ENCODE assay signal across 1 cellular context in the genomic region with DNA sequence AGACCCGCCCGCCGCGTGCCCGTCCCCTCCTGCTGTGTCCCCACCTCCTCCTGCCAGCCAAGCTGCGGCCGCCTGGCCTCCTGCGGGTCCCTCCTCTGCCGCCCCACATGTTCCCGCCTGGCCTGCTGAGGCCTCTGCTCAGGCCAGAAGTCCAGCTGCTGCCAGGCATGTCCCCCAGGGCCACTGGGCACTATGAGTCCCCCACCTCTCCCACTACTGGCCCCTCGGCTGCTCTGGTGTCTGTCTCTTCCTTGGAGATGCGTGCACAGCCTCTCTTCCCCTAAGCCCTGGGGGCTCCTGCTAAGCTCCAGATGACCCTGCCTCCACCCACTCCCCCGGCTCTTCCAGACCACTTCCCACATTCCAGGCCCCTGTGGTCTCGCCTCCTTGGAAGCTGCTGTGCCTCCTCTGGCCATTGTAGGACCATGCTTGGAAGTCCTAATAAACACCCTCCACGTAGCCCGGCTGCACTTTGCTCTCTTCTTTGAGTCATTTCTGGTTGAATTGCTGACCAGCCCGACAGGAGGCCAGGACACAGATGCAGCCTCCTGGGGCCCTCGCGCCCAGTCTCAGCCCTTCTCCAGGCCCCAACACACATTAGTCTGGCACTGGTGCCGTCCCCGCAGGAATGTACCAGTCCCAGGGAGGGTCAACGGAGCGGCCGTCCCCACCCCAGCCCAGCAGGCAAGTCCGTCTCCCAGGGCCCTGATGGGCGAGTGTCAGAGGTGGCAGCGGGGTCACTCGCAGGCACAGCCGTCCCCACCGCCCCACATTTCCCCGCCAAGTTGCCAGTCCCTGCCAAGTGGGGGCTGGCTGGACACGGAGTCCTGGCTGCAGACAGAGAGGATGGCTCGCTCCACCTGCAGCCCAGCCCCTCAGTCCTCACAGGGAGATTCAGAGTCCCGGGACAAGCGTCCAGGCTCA.
TF ChIP-seq lines count a peak whose summit lies in the region.

No MANE protein-coding gene starts in this region.

TF ChIP-seq in HepG2, 621 proteins besides CTCF, POLR2A, EP300 and RAD21 (continued from another document and continues in another):
- TF ChIP-seq, protein P1, sequence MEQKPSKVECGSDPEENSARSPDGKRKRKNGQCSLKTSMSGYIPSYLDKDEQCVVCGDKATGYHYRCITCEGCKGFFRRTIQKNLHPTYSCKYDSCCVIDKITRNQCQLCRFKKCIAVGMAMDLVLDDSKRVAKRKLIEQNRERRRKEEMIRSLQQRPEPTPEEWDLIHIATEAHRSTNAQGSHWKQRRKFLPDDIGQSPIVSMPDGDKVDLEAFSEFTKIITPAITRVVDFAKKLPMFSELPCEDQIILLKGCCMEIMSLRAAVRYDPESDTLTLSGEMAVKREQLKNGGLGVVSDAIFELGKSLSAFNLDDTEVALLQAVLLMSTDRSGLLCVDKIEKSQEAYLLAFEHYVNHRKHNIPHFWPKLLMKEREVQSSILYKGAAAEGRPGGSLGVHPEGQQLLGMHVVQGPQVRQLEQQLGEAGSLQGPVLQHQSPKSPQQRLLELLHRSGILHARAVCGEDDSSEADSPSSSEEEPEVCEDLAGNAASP (CRISPR knock-in tag; IDR thresholded peaks at IDR 0.05; ENCODE audit: borderline replicate concordance) = no peak
- TF ChIP-seq ZNF552 (CRISPR knock-in tag; IDR thresholded peaks at IDR 0.05; ENCODE audit: borderline replicate concordance) (no peak), GLI4 (CRISPR knock-in tag; IDR thresholded peaks at IDR 0.05; ENCODE audit: borderline replicate concordance) (no peak), ZNF510 (CRISPR knock-in tag; IDR thresholded peaks at IDR 0.05; ENCODE audit: low read depth) (no peak), SATB2 (CRISPR knock-in tag; IDR thresholded peaks at IDR 0.05) (no peak), MXD4 (CRISPR knock-in tag; IDR thresholded peaks at IDR 0.05) (peak; percentile 59; the same call in 1 of the 2 replicates), DR1 (CRISPR knock-in tag; IDR thresholded peaks at IDR 0.05) (no peak), ASH2L (IDR thresholded peaks at IDR 0.05; ENCODE audit: insufficient read length, low read depth, low read length) (peak; percentile 41), RBM39 (IDR thresholded peaks at IDR 0.05; ENCODE audit: low read depth, low read length, poor library complexity, severe bottlenecking) (no peak), ZNF773 (CRISPR knock-in tag; IDR thresholded peaks at IDR 0.05; ENCODE audit: borderline replicate concordance) (no peak), SALL2 (CRISPR knock-in tag; IDR thresholded peaks at IDR 0.05) (no peak), ZNF44 (CRISPR knock-in tag; IDR thresholded peaks at IDR 0.05) (no peak), FOXC1 (CRISPR knock-in tag; IDR thresholded peaks at IDR 0.05; ENCODE audit: borderline replicate concordance) (no peak; the same call in 1 of the 2 replicates), ZBTB7A (CRISPR knock-in tag; IDR thresholded peaks at IDR 0.05) (0 out of 2 replicates have a peak, but pooled peaks have one; percentile 45), ZNF7 (CRISPR knock-in tag; IDR thresholded peaks at IDR 0.05) (no peak), ZNF431 (CRISPR knock-in tag; IDR thresholded peaks at IDR 0.05; ENCODE audit: borderline replicate concordance, low read depth) (no peak), HNRNPLL (IDR thresholded peaks at IDR 0.05; ENCODE audit: low read depth, low read length, poor library complexity, severe bottlenecking) (peak; percentile 40), ZFP82 (CRISPR knock-in tag; IDR thresholded peaks at IDR 0.05; ENCODE audit: borderline replicate concordance) (no peak), NFYB (CRISPR knock-in tag; IDR thresholded peaks at IDR 0.05) (no peak), ZMAT3 (CRISPR knock-in tag; conservative IDR thresholded peaks at IDR 0.05) (peak; percentile 64; the same call in 1 of the 2 replicates), RBM22 (optimal IDR thresholded peaks at IDR 0.05; ENCODE audit: low read length) (no peak)
- TF ChIP-seq, protein P2, sequence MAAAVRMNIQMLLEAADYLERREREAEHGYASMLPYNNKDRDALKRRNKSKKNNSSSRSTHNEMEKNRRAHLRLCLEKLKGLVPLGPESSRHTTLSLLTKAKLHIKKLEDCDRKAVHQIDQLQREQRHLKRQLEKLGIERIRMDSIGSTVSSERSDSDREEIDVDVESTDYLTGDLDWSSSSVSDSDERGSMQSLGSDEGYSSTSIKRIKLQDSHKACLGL (CRISPR knock-in tag; IDR thresholded peaks at IDR 0.05) = no peak
- TF ChIP-seq, protein P3, sequence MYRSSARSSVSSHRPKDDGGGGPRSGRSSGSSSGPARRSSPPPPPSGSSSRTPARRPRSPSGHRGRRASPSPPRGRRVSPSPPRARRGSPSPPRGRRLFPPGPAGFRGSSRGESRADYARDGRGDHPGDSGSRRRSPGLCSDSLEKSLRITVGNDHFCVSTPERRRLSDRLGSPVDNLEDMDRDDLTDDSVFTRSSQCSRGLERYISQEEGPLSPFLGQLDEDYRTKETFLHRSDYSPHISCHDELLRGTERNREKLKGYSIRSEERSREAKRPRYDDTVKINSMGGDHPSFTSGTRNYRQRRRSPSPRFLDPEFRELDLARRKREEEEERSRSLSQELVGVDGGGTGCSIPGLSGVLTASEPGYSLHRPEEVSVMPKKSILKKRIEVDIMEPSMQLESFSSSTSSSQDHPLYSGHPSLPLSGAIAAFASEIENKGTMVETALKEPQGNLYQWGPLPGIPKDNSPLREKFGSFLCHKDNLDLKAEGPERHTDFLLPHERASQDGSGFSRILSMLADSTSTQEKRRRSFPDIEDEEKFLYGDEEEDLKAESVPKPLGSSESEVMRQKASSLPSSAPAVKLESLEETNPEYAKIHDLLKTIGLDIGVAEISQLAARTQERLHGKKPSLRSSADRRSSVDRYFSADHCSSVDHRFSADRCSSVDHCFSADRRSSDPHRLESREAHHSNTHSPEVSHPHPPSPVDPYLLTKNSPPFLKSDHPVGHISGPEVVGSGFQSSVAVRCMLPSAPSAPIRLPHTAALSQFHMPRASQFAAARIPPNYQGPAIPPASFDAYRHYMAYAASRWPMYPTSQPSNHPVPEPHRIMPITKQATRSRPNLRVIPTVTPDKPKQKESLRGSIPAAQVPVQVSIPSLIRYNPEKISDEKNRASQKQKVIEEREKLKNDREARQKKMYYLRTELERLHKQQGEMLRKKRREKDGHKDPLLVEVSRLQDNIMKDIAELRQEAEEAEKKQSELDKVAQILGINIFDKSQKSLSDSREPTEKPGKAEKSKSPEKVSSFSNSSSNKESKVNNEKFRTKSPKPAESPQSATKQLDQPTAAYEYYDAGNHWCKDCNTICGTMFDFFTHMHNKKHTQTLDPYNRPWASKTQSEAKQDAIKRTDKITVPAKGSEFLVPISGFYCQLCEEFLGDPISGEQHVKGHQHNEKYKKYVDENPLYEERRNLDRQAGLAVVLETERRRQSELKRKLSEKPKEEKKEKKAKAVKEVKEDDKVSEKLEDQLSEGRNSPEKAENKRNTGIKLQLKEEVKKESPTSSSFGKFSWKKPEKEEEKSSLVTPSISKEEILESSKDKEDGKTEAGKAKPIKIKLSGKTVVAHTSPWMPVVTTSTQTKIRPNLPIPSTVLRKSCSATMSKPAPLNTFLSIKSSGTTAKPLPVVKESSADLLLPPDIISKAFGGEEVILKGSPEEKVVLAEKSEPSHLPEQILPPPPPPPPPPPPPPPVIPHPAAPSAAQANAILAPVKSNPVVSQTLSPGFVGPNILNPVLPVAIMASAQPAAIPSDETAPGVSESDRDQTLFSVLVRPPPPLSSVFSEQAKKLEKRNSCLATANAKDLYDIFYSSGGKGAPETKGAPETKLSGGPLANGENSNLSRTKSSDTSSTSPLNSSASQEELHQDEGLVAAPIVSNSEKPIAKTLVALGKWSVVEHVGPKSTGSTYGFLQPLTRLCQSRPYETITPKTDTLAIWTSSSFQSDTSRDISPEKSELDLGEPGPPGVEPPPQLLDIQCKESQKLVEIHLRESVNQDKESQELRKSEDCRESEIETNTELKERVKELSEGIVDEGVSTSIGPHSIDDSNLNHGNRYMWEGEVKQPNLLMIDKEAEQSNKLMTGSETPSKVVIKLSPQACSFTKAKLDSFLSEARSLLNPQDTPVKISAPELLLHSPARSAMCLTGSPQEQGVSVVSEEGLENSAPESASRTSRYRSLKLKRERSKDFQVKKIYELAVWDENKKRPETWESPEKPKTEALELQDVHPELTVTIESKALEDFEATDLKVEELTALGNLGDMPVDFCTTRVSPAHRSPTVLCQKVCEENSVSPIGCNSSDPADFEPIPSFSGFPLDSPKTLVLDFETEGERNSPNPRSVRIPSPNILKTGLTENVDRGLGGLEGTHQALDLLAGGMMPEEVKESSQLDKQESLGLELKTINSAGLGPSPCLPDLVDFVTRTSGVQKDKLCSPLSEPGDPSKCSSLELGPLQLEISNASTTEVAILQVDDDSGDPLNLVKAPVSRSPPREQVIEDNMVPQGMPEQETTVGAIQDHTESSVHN (CRISPR knock-in tag; IDR thresholded peaks at IDR 0.05) = 0 out of 2 replicates have a peak, but pooled peaks have one; percentile 70
- TF ChIP-seq, protein P4, sequence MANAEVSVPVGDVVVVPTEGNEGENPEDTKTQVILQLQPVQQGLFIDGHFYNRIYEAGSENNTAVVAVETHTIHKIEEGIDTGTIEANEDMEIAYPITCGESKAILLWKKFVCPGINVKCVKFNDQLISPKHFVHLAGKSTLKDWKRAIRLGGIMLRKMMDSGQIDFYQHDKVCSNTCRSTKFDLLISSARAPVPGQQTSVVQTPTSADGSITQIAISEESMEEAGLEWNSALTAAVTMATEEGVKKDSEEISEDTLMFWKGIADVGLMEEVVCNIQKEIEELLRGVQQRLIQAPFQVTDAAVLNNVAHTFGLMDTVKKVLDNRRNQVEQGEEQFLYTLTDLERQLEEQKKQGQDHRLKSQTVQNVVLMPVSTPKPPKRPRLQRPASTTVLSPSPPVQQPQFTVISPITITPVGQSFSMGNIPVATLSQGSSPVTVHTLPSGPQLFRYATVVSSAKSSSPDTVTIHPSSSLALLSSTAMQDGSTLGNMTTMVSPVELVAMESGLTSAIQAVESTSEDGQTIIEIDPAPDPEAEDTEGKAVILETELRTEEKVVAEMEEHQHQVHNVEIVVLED (CRISPR knock-in tag; IDR thresholded peaks at IDR 0.05; ENCODE audit: borderline replicate concordance) = no peak; the same call in 1 of the 2 replicates
- TF ChIP-seq, protein P5, sequence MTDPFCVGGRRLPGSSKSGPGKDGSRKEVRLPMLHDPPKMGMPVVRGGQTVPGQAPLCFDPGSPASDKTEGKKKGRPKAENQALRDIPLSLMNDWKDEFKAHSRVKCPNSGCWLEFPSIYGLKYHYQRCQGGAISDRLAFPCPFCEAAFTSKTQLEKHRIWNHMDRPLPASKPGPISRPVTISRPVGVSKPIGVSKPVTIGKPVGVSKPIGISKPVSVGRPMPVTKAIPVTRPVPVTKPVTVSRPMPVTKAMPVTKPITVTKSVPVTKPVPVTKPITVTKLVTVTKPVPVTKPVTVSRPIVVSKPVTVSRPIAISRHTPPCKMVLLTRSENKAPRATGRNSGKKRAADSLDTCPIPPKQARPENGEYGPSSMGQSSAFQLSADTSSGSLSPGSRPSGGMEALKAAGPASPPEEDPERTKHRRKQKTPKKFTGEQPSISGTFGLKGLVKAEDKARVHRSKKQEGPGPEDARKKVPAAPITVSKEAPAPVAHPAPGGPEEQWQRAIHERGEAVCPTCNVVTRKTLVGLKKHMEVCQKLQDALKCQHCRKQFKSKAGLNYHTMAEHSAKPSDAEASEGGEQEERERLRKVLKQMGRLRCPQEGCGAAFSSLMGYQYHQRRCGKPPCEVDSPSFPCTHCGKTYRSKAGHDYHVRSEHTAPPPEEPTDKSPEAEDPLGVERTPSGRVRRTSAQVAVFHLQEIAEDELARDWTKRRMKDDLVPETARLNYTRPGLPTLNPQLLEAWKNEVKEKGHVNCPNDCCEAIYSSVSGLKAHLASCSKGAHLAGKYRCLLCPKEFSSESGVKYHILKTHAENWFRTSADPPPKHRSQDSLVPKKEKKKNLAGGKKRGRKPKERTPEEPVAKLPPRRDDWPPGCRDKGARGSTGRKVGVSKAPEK (CRISPR knock-in tag; IDR thresholded peaks at IDR 0.05; ENCODE audit: borderline replicate concordance) = no peak
- TF ChIP-seq, protein P6, sequence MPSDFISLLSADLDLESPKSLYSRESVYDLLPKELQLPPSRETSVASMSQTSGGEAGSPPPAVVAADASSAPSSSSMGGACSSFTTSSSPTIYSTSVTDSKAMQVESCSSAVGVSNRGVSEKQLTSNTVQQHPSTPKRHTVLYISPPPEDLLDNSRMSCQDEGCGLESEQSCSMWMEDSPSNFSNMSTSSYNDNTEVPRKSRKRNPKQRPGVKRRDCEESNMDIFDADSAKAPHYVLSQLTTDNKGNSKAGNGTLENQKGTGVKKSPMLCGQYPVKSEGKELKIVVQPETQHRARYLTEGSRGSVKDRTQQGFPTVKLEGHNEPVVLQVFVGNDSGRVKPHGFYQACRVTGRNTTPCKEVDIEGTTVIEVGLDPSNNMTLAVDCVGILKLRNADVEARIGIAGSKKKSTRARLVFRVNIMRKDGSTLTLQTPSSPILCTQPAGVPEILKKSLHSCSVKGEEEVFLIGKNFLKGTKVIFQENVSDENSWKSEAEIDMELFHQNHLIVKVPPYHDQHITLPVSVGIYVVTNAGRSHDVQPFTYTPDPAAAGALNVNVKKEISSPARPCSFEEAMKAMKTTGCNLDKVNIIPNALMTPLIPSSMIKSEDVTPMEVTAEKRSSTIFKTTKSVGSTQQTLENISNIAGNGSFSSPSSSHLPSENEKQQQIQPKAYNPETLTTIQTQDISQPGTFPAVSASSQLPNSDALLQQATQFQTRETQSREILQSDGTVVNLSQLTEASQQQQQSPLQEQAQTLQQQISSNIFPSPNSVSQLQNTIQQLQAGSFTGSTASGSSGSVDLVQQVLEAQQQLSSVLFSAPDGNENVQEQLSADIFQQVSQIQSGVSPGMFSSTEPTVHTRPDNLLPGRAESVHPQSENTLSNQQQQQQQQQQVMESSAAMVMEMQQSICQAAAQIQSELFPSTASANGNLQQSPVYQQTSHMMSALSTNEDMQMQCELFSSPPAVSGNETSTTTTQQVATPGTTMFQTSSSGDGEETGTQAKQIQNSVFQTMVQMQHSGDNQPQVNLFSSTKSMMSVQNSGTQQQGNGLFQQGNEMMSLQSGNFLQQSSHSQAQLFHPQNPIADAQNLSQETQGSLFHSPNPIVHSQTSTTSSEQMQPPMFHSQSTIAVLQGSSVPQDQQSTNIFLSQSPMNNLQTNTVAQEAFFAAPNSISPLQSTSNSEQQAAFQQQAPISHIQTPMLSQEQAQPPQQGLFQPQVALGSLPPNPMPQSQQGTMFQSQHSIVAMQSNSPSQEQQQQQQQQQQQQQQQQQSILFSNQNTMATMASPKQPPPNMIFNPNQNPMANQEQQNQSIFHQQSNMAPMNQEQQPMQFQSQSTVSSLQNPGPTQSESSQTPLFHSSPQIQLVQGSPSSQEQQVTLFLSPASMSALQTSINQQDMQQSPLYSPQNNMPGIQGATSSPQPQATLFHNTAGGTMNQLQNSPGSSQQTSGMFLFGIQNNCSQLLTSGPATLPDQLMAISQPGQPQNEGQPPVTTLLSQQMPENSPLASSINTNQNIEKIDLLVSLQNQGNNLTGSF (CRISPR knock-in tag; IDR thresholded peaks at IDR 0.05) = no peak
- TF ChIP-seq, protein P7, sequence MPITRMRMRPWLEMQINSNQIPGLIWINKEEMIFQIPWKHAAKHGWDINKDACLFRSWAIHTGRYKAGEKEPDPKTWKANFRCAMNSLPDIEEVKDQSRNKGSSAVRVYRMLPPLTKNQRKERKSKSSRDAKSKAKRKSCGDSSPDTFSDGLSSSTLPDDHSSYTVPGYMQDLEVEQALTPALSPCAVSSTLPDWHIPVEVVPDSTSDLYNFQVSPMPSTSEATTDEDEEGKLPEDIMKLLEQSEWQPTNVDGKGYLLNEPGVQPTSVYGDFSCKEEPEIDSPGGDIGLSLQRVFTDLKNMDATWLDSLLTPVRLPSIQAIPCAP (CRISPR knock-in tag; IDR thresholded peaks at IDR 0.05; ENCODE audit: low read depth) = no peak
- TF ChIP-seq, protein P8, sequence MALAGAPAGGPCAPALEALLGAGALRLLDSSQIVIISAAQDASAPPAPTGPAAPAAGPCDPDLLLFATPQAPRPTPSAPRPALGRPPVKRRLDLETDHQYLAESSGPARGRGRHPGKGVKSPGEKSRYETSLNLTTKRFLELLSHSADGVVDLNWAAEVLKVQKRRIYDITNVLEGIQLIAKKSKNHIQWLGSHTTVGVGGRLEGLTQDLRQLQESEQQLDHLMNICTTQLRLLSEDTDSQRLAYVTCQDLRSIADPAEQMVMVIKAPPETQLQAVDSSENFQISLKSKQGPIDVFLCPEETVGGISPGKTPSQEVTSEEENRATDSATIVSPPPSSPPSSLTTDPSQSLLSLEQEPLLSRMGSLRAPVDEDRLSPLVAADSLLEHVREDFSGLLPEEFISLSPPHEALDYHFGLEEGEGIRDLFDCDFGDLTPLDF (CRISPR knock-in tag; IDR thresholded peaks at IDR 0.05) = 0 out of 2 replicates have a peak, but pooled peaks have one; percentile 31
